13 cellular contexts compared by ENCODE assay signal in genomic region chr20:40966516-40967185, GRCh38.
"Had no signal": no experiment of that assay in that cellular context is flagged by ENCODE, and none has a peak within 500 bp of the region (broad histone marks: within the 10 kb centered on the region; RNA-seq: fewer than 3 reads in every experiment).

No MANE protein-coding gene starts in this region.

- H3K9me3 Mint-ChIP-seq: activated B cell treated with CpG ODN at 0.5 μM for 24 hours; activated CD8-positive, alpha-beta T cell treated with anti-CD3 and anti-CD28 coated beads for 36 hours; dendritic cell treated with granulocyte-macrophage colony-stimulating factor and Interleukin-4, amounts not matched to agents 40 ng/mL and 50 ng/mL, for 4 days; natural killer cell treated with Interleukin-12 subunit alpha and Interleukin-12 subunit beta and Interleukin-15 and Interleukin-18, amount 100 ng/mL, for 72 hours; T-cell had no signal

- H3K9me3 ChIP-seq: neutrophil, thyroid gland had no signal

- DNase-seq: activated B cell treated with CpG ODN at 0.5 μM for 24 hours; activated CD4-positive, alpha-beta T cell treated with anti-CD3 and anti-CD28 coated beads for 4 hours; activated CD8-positive, alpha-beta T cell treated with anti-CD3 and anti-CD28 coated beads for 36 hours; cerebellar nuclear complex; effector CD8-positive, alpha-beta T cell; stimulated activated CD8-positive, alpha-beta memory T cell treated with anti-CD3 and anti-CD28 coated beads, Interleukin-4, amount 100 ng/mL, for 48 hours; stimulated activated naive CD4-positive, alpha-beta T cell; T-cell; thyroid gland had no signal

- H3K36me3 ChIP-seq: neutrophil, thyroid gland had no signal

- ATAC-seq: activated CD8-positive, alpha-beta T cell treated with anti-CD3 and anti-CD28 coated beads for 36 hours; natural killer cell treated with Interleukin-12 subunit alpha and Interleukin-12 subunit beta and Interleukin-15 and Interleukin-18, amount 100 ng/mL, for 72 hours; T-cell had no signal

- H3K27me3 Mint-ChIP-seq: activated B cell treated with CpG ODN at 0.5 μM for 24 hours had no signal

- H3K27me3 ChIP-seq: thyroid gland had no signal

- H3K4me3 Mint-ChIP-seq: activated B cell treated with CpG ODN at 0.5 μM for 24 hours; activated CD8-positive, alpha-beta T cell treated with anti-CD3 and anti-CD28 coated beads for 36 hours; activated naive CD8-positive, alpha-beta T cell; dendritic cell treated with granulocyte-macrophage colony-stimulating factor and Interleukin-4, amounts not matched to agents 40 ng/mL and 50 ng/mL, for 4 days; natural killer cell treated with Interleukin-12 subunit alpha and Interleukin-12 subunit beta and Interleukin-15 and Interleukin-18, amount 100 ng/mL, for 72 hours; T-cell had no signal

- H3K27ac ChIP-seq: neutrophil, thyroid gland had no signal

- H3K4me3 ChIP-seq: thyroid gland had no signal

- H3K36me3 Mint-ChIP-seq: activated naive CD8-positive, alpha-beta T cell; natural killer cell treated with Interleukin-12 subunit alpha and Interleukin-12 subunit beta and Interleukin-15 and Interleukin-18, amount 100 ng/mL, for 72 hours; T-cell had no signal

- H3K27ac Mint-ChIP-seq: activated B cell treated with CpG ODN at 0.5 μM for 24 hours; activated CD8-positive, alpha-beta T cell treated with anti-CD3 and anti-CD28 coated beads for 36 hours; activated naive CD8-positive, alpha-beta T cell; dendritic cell treated with granulocyte-macrophage colony-stimulating factor and Interleukin-4, amounts not matched to agents 40 ng/mL and 50 ng/mL, for 4 days; natural killer cell treated with Interleukin-12 subunit alpha and Interleukin-12 subunit beta and Interleukin-15 and Interleukin-18, amount 100 ng/mL, for 72 hours; T-cell had no signal
